In genomic region chr13:77343841-77344240, GRCh38 we compare ENCODE assay signal across 27 cellular contexts.
"Had no signal": no experiment of that assay in that cellular context is flagged by ENCODE, and none has a peak within 500 bp of the region (broad histone marks: within the 10 kb centered on the region; RNA-seq: fewer than 3 reads in every experiment).

No MANE protein-coding gene starts in this region.

- H3K27me3 ChIP-seq: esophagus squamous epithelium, heart right ventricle, left lung, neural progenitor cell, right lobe of liver, stomach, thyroid gland, vagina had no signal

- H3K4me2 ChIP-seq: neural progenitor cell, smooth muscle cell had no signal

- H3K36me3 Mint-ChIP-seq: mesothelial cell of epicardium, neural progenitor cell had no signal

- H2AFZ ChIP-seq: neural progenitor cell, parathyroid adenoma had no signal

- H3K9me3 Mint-ChIP-seq: effector memory CD8-positive, alpha-beta T cell had no signal

- DNase-seq: cortex of kidney; effector memory CD8-positive, alpha-beta T cell; erythroblast; esophagus squamous epithelium; foreskin melanocyte; glutamatergic neuron; heart right ventricle; hippocampal formation; left cardiac atrium; left lung; mesenchymal stem cell; naive thymus-derived CD4-positive, alpha-beta T cell; right lobe of liver; stimulated activated CD4-positive, alpha-beta T cell treated with anti-CD3 and anti-CD28 coated beads, Interleukin-12 subunit alpha, Interleukin-12 subunit beta, amount 100 ng/mL, for 4 hours; stimulated activated CD4-positive, alpha-beta T cell treated with anti-CD3 and anti-CD28 coated beads, Interleukin-1b, Interleukin-23, amount 100 ng/mL, for 48 hours; stimulated activated CD4-positive, alpha-beta T cell treated with anti-CD3 and anti-CD28 coated beads, Interleukin-4, amount 100 ng/mL, for 1 hour; stimulated activated CD8-positive, alpha-beta memory T cell treated with anti-CD3 and anti-CD28 coated beads, Interleukin-4, amount 100 ng/mL, for 48 hours; stomach; thyroid gland; trophoblast cell had no signal

- H3K79me2 ChIP-seq: parathyroid adenoma had no signal

- H3K4me3 Mint-ChIP-seq: effector memory CD8-positive, alpha-beta T cell; mesothelial cell of epicardium; naive thymus-derived CD4-positive, alpha-beta T cell; nephron; neural progenitor cell had no signal

- H3K4me1 ChIP-seq: neural progenitor cell, parathyroid adenoma, right lobe of liver, stomach, thyroid gland, vagina had no signal

- H3K36me3 ChIP-seq: esophagus squamous epithelium, heart right ventricle, left lung, neural progenitor cell, right lobe of liver, stomach, thyroid gland, vagina had no signal

- H3K27ac Mint-ChIP-seq: effector memory CD8-positive, alpha-beta T cell; mesothelial cell of epicardium; naive thymus-derived CD4-positive, alpha-beta T cell; nephron; neural progenitor cell; progenitor cell of endocrine pancreas had no signal

- H3K9me3 ChIP-seq: esophagus squamous epithelium, heart right ventricle, left lung, right lobe of liver, stomach, thyroid gland, vagina had no signal

- H3K4me1 Mint-ChIP-seq: mesothelial cell of epicardium, nephron, neural progenitor cell had no signal

- ATAC-seq: effector memory CD8-positive, alpha-beta T cell; heart right ventricle; left cardiac atrium; left lung; naive thymus-derived CD4-positive, alpha-beta T cell; right lobe of liver had no signal

- H3K9ac ChIP-seq: neural progenitor cell, parathyroid adenoma had no signal

- H3K27me3 Mint-ChIP-seq: effector memory CD8-positive, alpha-beta T cell; naive thymus-derived CD4-positive, alpha-beta T cell had no signal

- H3K4me3 ChIP-seq: esophagus squamous epithelium, heart right ventricle, left lung, neural progenitor cell, right lobe of liver, smooth muscle cell, stomach, thyroid gland, vagina had no signal
